ENCODE assay signal across 1 cellular context in the genomic region with DNA sequence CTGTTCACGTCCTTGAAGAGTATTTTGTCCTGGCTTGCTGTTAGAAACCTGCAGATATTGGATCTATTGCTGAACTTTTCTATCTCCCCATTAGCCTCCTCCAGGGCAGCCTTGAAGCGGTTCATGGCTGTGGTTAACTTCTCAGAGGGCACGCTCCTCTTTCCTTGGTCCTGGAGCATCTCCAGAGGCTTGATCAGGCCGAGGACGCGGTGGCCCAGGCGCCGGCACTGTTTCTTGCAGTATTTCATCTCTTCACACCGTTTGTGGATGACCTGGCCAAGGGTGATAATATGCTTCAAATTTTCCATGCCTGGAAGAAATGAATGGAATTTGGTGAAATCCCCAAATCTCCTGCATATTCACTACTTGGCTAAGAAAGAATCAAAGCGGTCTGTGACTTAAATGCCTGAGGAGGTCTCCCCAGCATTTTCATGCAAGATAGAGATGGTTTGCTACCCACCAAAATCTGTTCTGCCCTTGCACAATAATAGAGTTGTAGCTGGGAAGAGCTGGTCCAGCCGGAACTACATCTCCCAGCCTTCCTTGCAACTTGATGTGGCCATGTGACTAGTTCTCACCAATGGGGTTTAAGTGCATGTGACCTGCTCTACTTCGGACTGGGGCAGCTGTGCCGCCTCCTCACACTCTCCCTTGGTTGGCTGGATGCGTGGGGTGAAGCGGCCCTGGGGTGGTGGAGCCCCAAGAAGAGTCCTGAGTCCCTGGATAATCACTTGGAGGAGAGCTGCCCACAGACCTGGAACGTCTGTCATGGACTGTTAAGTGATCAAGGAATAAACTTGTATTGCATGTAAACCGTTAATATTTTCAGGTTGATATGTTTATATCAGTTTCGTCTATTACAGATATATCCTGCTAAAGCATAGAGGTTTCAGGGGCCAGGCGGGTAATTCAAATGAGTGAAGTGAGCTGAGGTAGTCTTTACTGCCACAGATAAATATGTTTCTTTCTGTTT.
TF ChIP-seq lines count a peak whose summit lies in the region.

No MANE protein-coding gene starts in this region.

TF ChIP-seq in A549, 52 proteins besides CTCF, POLR2A, EP300 and RAD21 (continued from another document):
- TF ChIP-seq SREBF2 (IDR thresholded peaks at IDR 0.05), result no peak
- TF ChIP-seq ZC3H11A (IDR thresholded peaks at IDR 0.05), result no peak
- TF ChIP-seq CBX8 (IDR thresholded peaks at IDR 0.05), result no peak
- TF ChIP-seq NFE2L2 (conservative IDR thresholded peaks at IDR 0.05; ENCODE audit: low read length), result no peak
- TF ChIP-seq BCL3 (IDR thresholded peaks at IDR 0.05), result no peak
- no peak for TF ChIP-seq RCOR1 (IDR thresholded peaks at IDR 0.05; ENCODE audit: low read depth, low read length)
- TF ChIP-seq CBX2 (IDR thresholded peaks at IDR 0.05; ENCODE audit: borderline replicate concordance, low read depth), result no peak
- TF ChIP-seq HOXB5 (CRISPR knock-in tag; IDR thresholded peaks at IDR 0.05), result no peak
- TF ChIP-seq NPAS2 (CRISPR knock-in tag; IDR thresholded peaks at IDR 0.05; ENCODE audit: borderline replicate concordance), result no peak
- TF ChIP-seq, protein P1, sequence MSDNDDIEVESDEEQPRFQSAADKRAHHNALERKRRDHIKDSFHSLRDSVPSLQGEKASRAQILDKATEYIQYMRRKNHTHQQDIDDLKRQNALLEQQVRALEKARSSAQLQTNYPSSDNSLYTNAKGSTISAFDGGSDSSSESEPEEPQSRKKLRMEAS (IDR thresholded peaks at IDR 0.05), result peak; percentile 55; the same call in 1 of the 2 replicates
